1 cellular context compared by ENCODE assay signal in genomic region chr11:33869511-33870422, GRCh38.
TF ChIP-seq lines count a peak whose summit lies in the region.

No MANE protein-coding gene starts in this region.

TF ChIP-seq in IMR-90, 13 proteins besides CTCF, POLR2A, EP300 and RAD21 (continued from another document):
- TF ChIP-seq RFX5 (IDR thresholded peaks at IDR 0.05; ENCODE audit: low read depth, low read length), result no peak
- TF ChIP-seq NFE2L2 (IDR thresholded peaks at IDR 0.05; ENCODE audit: low read depth, low read length), result no peak
- TF ChIP-seq RCOR1 (IDR thresholded peaks at IDR 0.05; ENCODE audit: insufficient replicate concordance, low read length), result no peak
- no peak for TF ChIP-seq MAZ (IDR thresholded peaks at IDR 0.05; ENCODE audit: borderline replicate concordance, low read depth, low read length)
- no peak for TF ChIP-seq SMC3 (IDR thresholded peaks at IDR 0.05; ENCODE audit: low read depth, low read length)
TF ChIP-seq in IMR-90: peak in this region for 0.
